8 cellular contexts compared by ENCODE assay signal in the genomic region with DNA sequence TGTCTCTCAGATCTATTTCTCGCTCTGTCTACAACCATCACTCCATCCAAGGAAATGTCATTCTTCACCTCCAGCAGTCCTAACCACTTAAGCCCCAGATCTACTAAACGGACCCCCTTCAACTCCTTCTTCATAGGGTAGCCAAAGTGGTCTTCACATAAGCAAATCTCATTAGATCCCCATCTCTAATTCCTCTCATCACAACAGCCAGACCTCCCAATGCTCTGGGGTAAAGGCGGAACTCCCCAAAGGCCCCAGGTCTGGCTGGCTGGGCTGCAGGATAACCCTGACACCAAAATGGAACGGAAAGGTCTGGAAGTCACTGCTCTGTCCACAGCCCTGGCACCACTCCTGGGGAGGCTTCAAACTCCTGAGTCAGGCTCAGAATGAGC. TPM values are rescaled to one million over a fixed set of nuclear protein-coding genes. Genes with fewer than 3 reads are reported as not detected.
DNase-seq lines count a peak whose midpoint lies in the region; ATAC-seq, FAIRE-seq and TF ChIP-seq lines count a peak whose summit lies in the region.

No MANE protein-coding gene starts in this region.

- H3K27ac ChIP-seq in astrocyte (ENCODE audit: low read depth, low read length) (peak overlapping the region; percentile 83), mesodermal cell (ENCODE audit: low read depth, low read length, severe bottlenecking) (peak overlapping the region; percentile 100), transverse colon (peak overlapping the region; percentile 84 to 94 (median 88))

- H2AFZ ChIP-seq in astrocyte (ENCODE audit: low read depth, low read length), result no peak overlapping the region

- H3K4me2 ChIP-seq in astrocyte (ENCODE audit: low read length), result peak overlapping the region; percentile 80

- TF ChIP-seq EP300 in transverse colon (IDR thresholded peaks at IDR 0.05; ENCODE audit: low read depth), result no peak

- no peak for DNase-seq in activated T-cell treated with anti-CD3 and anti-CD28 coated beads, Interleukin-2, amount 50 U/mL, for 4 hours
- DNase-seq in activated T-cell treated with anti-CD3 and anti-CD28 coated beads for 4 hours, result no peak
- DNase-seq in astrocyte (ENCODE audit: low read depth), result no peak
- no peak for DNase-seq in transverse colon
- no peak for DNase-seq in stimulated activated CD4-positive, alpha-beta T cell treated with anti-CD3 and anti-CD28 coated beads, Interleukin-4, amount 100 ng/mL, for 24 hours
- DNase-seq in NCI-H2196 (lab: John Stamatoyannopoulos, UW; ENCODE audit: unreplicated experiment), result no peak

- peaks cover 59% of the 10 kb centered on the region for H4K20me1 ChIP-seq in astrocyte (ENCODE audit: insufficient read depth, low read length)

- H3K27me3 ChIP-seq in astrocyte (ENCODE audit: insufficient read depth, low read length) (no peaks in the 10 kb centered on the region), transverse colon (no peaks in the 10 kb centered on the region)

- H3K27me3 Mint-ChIP-seq in activated T-cell treated with anti-CD3 and anti-CD28 coated beads, Interleukin-2, amount 50 U/mL, for 4 hours (ENCODE audit: low read depth), result no peaks in the 10 kb centered on the region
- no peaks in the 10 kb centered on the region for H3K27me3 Mint-ChIP-seq in astrocyte (ENCODE audit: low read depth, unreplicated experiment)

- WGBS in mesodermal cell (ENCODE audit: insufficient coverage in 2 of 2), 2 experiments, result 43 to 44% methylated on average over 4 of the region's 4 CpGs
- 47 to 50% methylated on average over 2 to 4 of the region's 4 CpGs for WGBS in transverse colon (ENCODE audit: low coverage in 1 of 2), 2 donors

- H3K79me2 ChIP-seq in astrocyte (ENCODE audit: insufficient read depth, low read length), result peaks cover 84% of the 10 kb centered on the region

- H3K4me3 Mint-ChIP-seq in activated T-cell treated with anti-CD3 and anti-CD28 coated beads, Interleukin-2, amount 50 U/mL, for 4 hours, result peak overlapping the region; percentile 0
- peak overlapping the region; percentile 51 for H3K4me3 Mint-ChIP-seq in astrocyte (ENCODE audit: unreplicated experiment)

- peak overlapping the region; percentile 100 for H3K27ac Mint-ChIP-seq in astrocyte (ENCODE audit: unreplicated experiment)

- peaks cover 5% of the 10 kb centered on the region for H3K36me3 ChIP-seq in astrocyte (ENCODE audit: insufficient read depth, low read length)
- H3K36me3 ChIP-seq in mesodermal cell (ENCODE audit: control insufficient read depth, insufficient read depth, low read length), result peaks cover 10% of the 10 kb centered on the region
- no peaks in the 10 kb centered on the region for H3K36me3 ChIP-seq in transverse colon

- peaks cover 2% of the 10 kb centered on the region for H3K36me3 Mint-ChIP-seq in activated T-cell treated with anti-CD3 and anti-CD28 coated beads, Interleukin-2, amount 50 U/mL, for 4 hours (ENCODE audit: insufficient read depth)
- peaks cover 5% of the 10 kb centered on the region for H3K36me3 Mint-ChIP-seq in astrocyte (ENCODE audit: low read depth, unreplicated experiment)

- in situ Hi-C loops in transverse colon (cut with MboI; ENCODE audit: low pct_ligation_motif_present in 1 of 4, low pct_unique_long_range_greater_than_20kb in 1 of 4, low sequenced_read_pairs in 3 of 4), result no loop called here

- no peaks in the 10 kb centered on the region for H3K9me3 ChIP-seq in astrocyte (ENCODE audit: insufficient read depth, low read depth, low read length)
- H3K9me3 ChIP-seq in mesodermal cell (ENCODE audit: control insufficient read depth, low read length), result no peaks in the 10 kb centered on the region
- H3K9me3 ChIP-seq in transverse colon, result no peaks in the 10 kb centered on the region

- H3K4me1 Mint-ChIP-seq in activated T-cell treated with anti-CD3 and anti-CD28 coated beads, Interleukin-2, amount 50 U/mL, for 4 hours (ENCODE audit: low read depth), result peaks cover 46% of the 10 kb centered on the region
- peaks cover 50% of the 10 kb centered on the region for H3K4me1 Mint-ChIP-seq in astrocyte (ENCODE audit: low read depth, unreplicated experiment)

- H3K4me1 ChIP-seq in astrocyte (ENCODE audit: insufficient read depth, low read length), result peaks cover 36% of the 10 kb centered on the region
- H3K4me1 ChIP-seq in mesodermal cell (ENCODE audit: control insufficient read depth, insufficient read depth, low read length, poor library complexity, severe bottlenecking), result peaks cover 51% of the 10 kb centered on the region
- H3K4me1 ChIP-seq in transverse colon, result peaks cover 41 to 69% (median 53%) of the 10 kb centered on the region in 4 donors

- no peak for TF ChIP-seq POLR2A in transverse colon (IDR thresholded peaks at IDR 0.05)

- intact Hi-C loops in transverse colon (cut with DNase I; ENCODE audit: low total_unique reads), result no loop called here

- FAIRE-seq in astrocyte (lab: Jason Lieb, UNC), result no peak

- ATAC-seq in activated T-cell treated with anti-CD3 and anti-CD28 coated beads, Interleukin-2, amount 50 U/mL, for 4 hours, result peak in 1 of 2 donors; percentile 38
- ATAC-seq in GM21619 (IDR thresholded peaks at IDR 0.05; ENCODE audit: unreplicated experiment), result no peak

- H3K4me3 ChIP-seq in astrocyte (ENCODE audit: insufficient read depth, low read depth, low read length) (peak overlapping the region; percentile 16), mesodermal cell (ENCODE audit: extremely low read depth, insufficient read depth, low read length, poor library complexity, severe bottlenecking) (no peak overlapping the region), transverse colon (peak overlapping the region in 2 of 4 donors; percentile 0 to 9)

- TF ChIP-seq CTCF in astrocyte (IDR thresholded peaks at IDR 0.05; ENCODE audit: insufficient read depth, low read depth, low read length), result no peak
- TF ChIP-seq CTCF in transverse colon (IDR thresholded peaks at IDR 0.05), result no peak

- no peaks in the 10 kb centered on the region for H3K9me3 Mint-ChIP-seq in activated T-cell treated with anti-CD3 and anti-CD28 coated beads, Interleukin-2, amount 50 U/mL, for 4 hours
- H3K9me3 Mint-ChIP-seq in astrocyte (ENCODE audit: unreplicated experiment), result no peaks in the 10 kb centered on the region

- H3K9ac ChIP-seq in astrocyte (ENCODE audit: low read length), result peak overlapping the region; percentile 76

RNA-seq across cellular contexts. Expression of a gene that starts 11.1 kb away (rescaled TPM):
- 10 to 100 TPM; 15.0 to 18.1 (median 15.6) TPM for total RNA-seq in activated T-cell treated with anti-CD3 and anti-CD28 coated beads, Interleukin-2, amount 50 U/mL, for 4 hours
- total RNA-seq in astrocyte (108 and 130 TPM in 2 replicates), transverse colon (10 to 100 TPM in 2 of 4 donors, 1 to 10 TPM in 2; 2.6 to 16.5 (median 8.5) TPM)
- 35.8 TPM for polyA plus RNA-seq in mesodermal cell (2013, experiment 1 of 2)
- polyA plus RNA-seq in mesodermal cell (2013, experiment 2 of 2), result 28.8 TPM

RNA-seq across cellular contexts. Expression of a gene that starts 26.6 kb away (rescaled TPM):
- total RNA-seq in activated T-cell treated with anti-CD3 and anti-CD28 coated beads, Interleukin-2, amount 50 U/mL, for 4 hours, result 10 to 100 TPM; 17.7 to 20.5 (median 19.2) TPM
- total RNA-seq in astrocyte, result 9.7 and 12.0 TPM in 2 replicates
- 6.2 TPM for polyA plus RNA-seq in mesodermal cell (2013, experiment 1 of 2)
- 4.8 TPM for polyA plus RNA-seq in mesodermal cell (2013, experiment 2 of 2)
- 10 to 100 TPM; 38.5 to 62.7 (median 43.1) TPM for total RNA-seq in transverse colon
